9 cellular contexts compared by ENCODE assay signal in genomic region chr1:42768172-42768571, GRCh38. TPM values are rescaled to one million over a fixed set of nuclear protein-coding genes. Genes with fewer than 3 reads are reported as not detected.
A peak's percentile ranks its signal among the peaks of the same experiment; 100 is the strongest.
DNase-seq lines count a peak whose midpoint lies in the region; ATAC-seq, FAIRE-seq and TF ChIP-seq lines count a peak whose summit lies in the region.
"Had no signal": no experiment of that assay in that cellular context is flagged by ENCODE, and none has a peak within 500 bp of the region (broad histone marks: within the 10 kb centered on the region; RNA-seq: fewer than 3 reads in every experiment).

No MANE protein-coding gene starts in this region.

- DNase-seq in bronchial epithelial cell (ENCODE audit: low read depth) = no peak
- DNase-seq in mesothelial cell of epicardium (ENCODE audit: low spot score in 2 of 2, unreplicated experiment in 2 of 2) = no peak
- no peak for DNase-seq in left lobe of liver (ENCODE audit: low spot score)
- DNase-seq in KG1 (lab: John Stamatoyannopoulos, UW) = no peak
- no peak for DNase-seq in NCI-H748 treated with DMSO at 0.1 percent for 48 hours (lab: John Stamatoyannopoulos, UW)
- DNase-seq: COR-L47 had no signal

- 0 out of 2 replicates have a peak overlapping the region, but pooled peaks have one; percentile 70 for H3K9ac ChIP-seq in HUES48 (ENCODE audit: low read depth, low read length)

- H3K36me3 Mint-ChIP-seq in mesothelial cell of epicardium = peaks cover 7% of the 10 kb centered on the region

- H3K27me3 ChIP-seq in HUES48 (ENCODE audit: control insufficient read depth, insufficient read depth, low read length) (no peaks in the 10 kb centered on the region), bronchial epithelial cell (ENCODE audit: control insufficient read depth, insufficient read depth, low read length) (no peaks in the 10 kb centered on the region)

- no peaks in the 10 kb centered on the region for H3K9me3 ChIP-seq in HUES48 (ENCODE audit: control insufficient read depth, insufficient read depth, low read length)

- peaks cover 17% of the 10 kb centered on the region for H3K4me1 ChIP-seq in HUES48 (ENCODE audit: control insufficient read depth, insufficient read depth, low read length)

- H3K9me3 Mint-ChIP-seq in mesothelial cell of epicardium = no peaks in the 10 kb centered on the region

- no peak for TF ChIP-seq CTCF in 22Rv1 (IDR thresholded peaks at IDR 0.05)
- no peak for TF ChIP-seq CTCF in bronchial epithelial cell (IDR thresholded peaks at IDR 0.05; ENCODE audit: insufficient read depth, low read length, severe bottlenecking)
- TF ChIP-seq CTCF in mesothelial cell of epicardium (IDR thresholded peaks at IDR 0.05; ENCODE audit: unreplicated experiment) = no peak

- no peak for FAIRE-seq in bronchial epithelial cell (lab: Jason Lieb, UNC)

- no peak overlapping the region for H3K4me3 Mint-ChIP-seq in mesothelial cell of epicardium

- H3K27me3 Mint-ChIP-seq in mesothelial cell of epicardium (ENCODE audit: low read depth) = no peaks in the 10 kb centered on the region

- no peaks in the 10 kb centered on the region; the same call in 1 of the 2 replicates for H3K36me3 ChIP-seq in HUES48 (ENCODE audit: control insufficient read depth, insufficient read depth, low read length)
- no peaks in the 10 kb centered on the region for H3K36me3 ChIP-seq in bronchial epithelial cell (ENCODE audit: control insufficient read depth, insufficient read depth, low read length)

- H3K4me3 ChIP-seq in HUES48 (ENCODE audit: low read depth, low read length) (peak overlapping the region; percentile 88), bronchial epithelial cell (ENCODE audit: low read depth, low read length) (peak overlapping the region; percentile 89)

- H3K4me1 Mint-ChIP-seq in mesothelial cell of epicardium = peaks cover 13% of the 10 kb centered on the region

- ATAC-seq in left lobe of liver (no peak), HG02852 (IDR thresholded peaks at IDR 0.05; ENCODE audit: unreplicated experiment) (no peak)

- H3K27ac ChIP-seq in 22Rv1 (peak overlapping the region; percentile 63), HUES48 (ENCODE audit: low read depth, low read length) (no peak overlapping the region)

- peak overlapping the region; percentile 86 for H3K27ac Mint-ChIP-seq in mesothelial cell of epicardium

RNA-seq across cellular contexts. Expression of gene C1orf50, which starts 1.1 kb away (rescaled TPM):
- total RNA-seq in bronchial epithelial cell (3.8 and 9.0 TPM in 2 replicates), mesothelial cell of epicardium (6.5 to 10.4 TPM (median 7.4 TPM) in 3 replicates), left lobe of liver (4.0 TPM)

RNA-seq across cellular contexts. Expression of gene P3H1, which starts 1.3 kb away (rescaled TPM):
- total RNA-seq in bronchial epithelial cell (15.8 and 16.5 TPM in 2 replicates), mesothelial cell of epicardium (104 to 123 TPM (median 105 TPM) in 3 replicates), left lobe of liver (26.5 TPM)

RNA-seq across cellular contexts. Expression of gene TMEM269, which starts 16.6 kb away (rescaled TPM):
- under 0.01 TPM in 2 replicates for total RNA-seq in bronchial epithelial cell
- total RNA-seq in mesothelial cell of epicardium = 0.54 to 0.98 TPM (median 0.91 TPM) in 3 replicates
- total RNA-seq in left lobe of liver = 0.08 TPM

RNA-seq across cellular contexts. Expression of gene CLDN19, which starts 28.1 kb away (rescaled TPM):
- total RNA-seq in bronchial epithelial cell = not detected in 2 replicates
- 1.6 to 1.7 TPM (median 1.6 TPM) in 3 replicates for total RNA-seq in mesothelial cell of epicardium
- total RNA-seq in left lobe of liver = not detected

RNA-seq across cellular contexts. Expression of gene ERMAP, which starts 48.8 kb away (rescaled TPM):
- total RNA-seq in bronchial epithelial cell = 5.3 and 6.3 TPM in 2 replicates
- total RNA-seq in mesothelial cell of epicardium = 14.7 to 17.2 TPM (median 15.4 TPM) in 3 replicates
- total RNA-seq in left lobe of liver = 15.1 TPM
